In the genomic region with DNA sequence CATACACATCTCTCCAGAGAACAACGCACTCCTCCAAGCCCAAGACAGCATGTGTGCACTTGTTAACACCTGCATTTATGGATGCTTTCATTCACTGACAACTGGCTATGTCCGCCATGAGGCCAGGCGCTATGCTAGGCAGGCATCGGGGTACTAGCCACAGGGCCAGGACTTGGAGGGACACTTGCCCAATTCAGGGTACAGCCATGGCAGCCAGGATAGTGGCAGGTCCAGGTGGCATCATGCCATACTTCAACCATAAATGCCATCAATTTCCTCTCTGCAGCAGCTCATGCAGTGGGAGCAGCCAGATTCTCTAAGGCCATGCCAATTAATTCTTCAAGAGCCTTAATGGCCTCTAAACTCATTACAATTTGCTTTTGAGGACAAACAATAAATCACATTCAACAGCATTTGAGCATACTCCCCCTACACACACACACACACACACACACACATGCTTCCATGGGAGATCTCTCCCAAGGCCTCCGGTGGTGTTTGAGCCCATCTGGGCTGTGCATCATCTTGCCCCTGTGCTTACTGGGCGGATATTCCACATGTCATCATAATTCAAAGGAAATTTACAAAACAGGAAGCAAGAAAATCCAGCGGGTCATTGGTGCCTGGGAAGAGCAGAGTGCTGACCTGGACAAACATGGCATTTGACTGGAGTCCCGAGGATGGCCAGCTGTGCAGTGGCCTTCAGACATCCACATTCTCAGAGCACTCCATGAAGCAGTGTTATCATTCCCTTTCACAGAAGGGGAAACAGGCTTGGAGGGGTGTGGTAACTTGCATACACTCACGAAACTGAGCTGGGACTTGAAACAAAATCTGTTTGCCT, we compare ENCODE assay signal across 9 cellular contexts.
DNase-seq lines count a peak whose midpoint lies in the region; ATAC-seq and TF ChIP-seq lines count a peak whose summit lies in the region.
"Had no signal": no experiment of that assay in that cellular context is flagged by ENCODE, and none has a peak within 500 bp of the region (broad histone marks: within the 10 kb centered on the region; RNA-seq: fewer than 3 reads in every experiment).

No MANE protein-coding gene starts in this region.

- H3K4me3 ChIP-seq in adrenal gland (no peak overlapping the region), liver (ENCODE audit: low read depth in 1 of 3, low read length in 3 of 3) (no peak overlapping the region)

- intact Hi-C loops in adrenal gland (cut with DNase I): no loop called here

- DNase-seq in DMS79 (lab: John Stamatoyannopoulos, UW) (peak; percentile 87), adrenal gland (peak; percentile 48 to 88 (median 80)), retina (no peak)
- DNase-seq: NCI-H2227 treated with DMSO at 0.1 percent for 48 hours had no signal

- no peaks in the 10 kb centered on the region for H3K9me3 ChIP-seq in adrenal gland (replicated peaks in 1 of 3)
- H3K9me3 ChIP-seq in liver (ENCODE audit: control insufficient read depth in 4 of 4, low read length in 3 of 4): no peaks in the 10 kb centered on the region

- H3K27me3 ChIP-seq in adrenal gland (no peaks in the 10 kb centered on the region), liver (ENCODE audit: control insufficient read depth in 4 of 4, insufficient read depth in 4 of 4, low read length in 3 of 4) (no peaks in the 10 kb centered on the region)

- no peak for TF ChIP-seq RAD21 in liver (IDR thresholded peaks at IDR 0.05)

- TF ChIP-seq CTCF in 22Rv1 (IDR thresholded peaks at IDR 0.05): no peak
- TF ChIP-seq CTCF in adrenal gland (IDR thresholded peaks at IDR 0.05): peak in 1 of 6 experiments; percentile 9
- no peak for TF ChIP-seq CTCF in liver (IDR thresholded peaks at IDR 0.05; ENCODE audit: low read depth, low read length, missing input control)

- peak overlapping the region; percentile 83 for H3K27ac ChIP-seq in 22Rv1
- peak overlapping the region; percentile 6 to 87 (median 63) for H3K27ac ChIP-seq in adrenal gland
- H3K27ac ChIP-seq in liver (ENCODE audit: low read depth in 1 of 2, low read length in 2 of 2): peak overlapping the region; percentile 75 to 90

- ATAC-seq in GM21360 (IDR thresholded peaks at IDR 0.05; ENCODE audit: unreplicated experiment): no peak
- ATAC-seq in HG03432 (IDR thresholded peaks at IDR 0.05; ENCODE audit: unreplicated experiment): no peak
- ATAC-seq in HG02571 (IDR thresholded peaks at IDR 0.05; ENCODE audit: unreplicated experiment): no peak

- TF ChIP-seq POLR2A in adrenal gland (IDR thresholded peaks at IDR 0.05): peak in 1 of 2 donors; percentile 81

- peaks cover 67 to 84% of the 10 kb centered on the region in 2 donors for H3K4me1 ChIP-seq in adrenal gland (replicated peaks in 1 of 2)
- H3K4me1 ChIP-seq in liver (ENCODE audit: control insufficient read depth in 4 of 4, insufficient read depth in 4 of 4, low read length in 3 of 4): peaks cover 40 to 88% (median 81%) of the 10 kb centered on the region in 4 donors

- WGBS in adrenal gland, 4 donors: 27 to 44% (median 37%) methylated on average over 7 to 9 of the region's 9 CpGs
- WGBS in liver: 40% methylated on average over 9 of the region's 9 CpGs

- H3K36me3 ChIP-seq in adrenal gland (replicated peaks in 1 of 2) (no peaks in the 10 kb centered on the region), liver (ENCODE audit: control insufficient read depth in 4 of 4, insufficient read depth in 3 of 4, low read depth in 1 of 4, low read length in 3 of 4) (no peaks in the 10 kb centered on the region)

- H3K9ac ChIP-seq in liver (ENCODE audit: low read depth in 1 of 2, low read length in 2 of 2): no peak overlapping the region

TF ChIP-seq in liver, 16 proteins besides CTCF, POLR2A, EP300 and RAD21:
- TF ChIP-seq NR2F2 (IDR thresholded peaks at IDR 0.05): peak; percentile 73
- TF ChIP-seq HNF4A (conservative IDR thresholded peaks at IDR 0.05): peak in 1 of 2 donors; percentile 4
- TF ChIP-seq, protein P1, sequence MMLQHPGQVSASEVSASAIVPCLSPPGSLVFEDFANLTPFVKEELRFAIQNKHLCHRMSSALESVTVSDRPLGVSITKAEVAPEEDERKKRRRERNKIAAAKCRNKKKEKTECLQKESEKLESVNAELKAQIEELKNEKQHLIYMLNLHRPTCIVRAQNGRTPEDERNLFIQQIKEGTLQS (IDR thresholded peaks at IDR 0.05): no peak
